Comparison of ENCODE assay signal across 1 cellular context in genomic region chr6:3612341-3613041, GRCh38.
TF ChIP-seq lines count a peak whose summit lies in the region.

No MANE protein-coding gene starts in this region.

TF ChIP-seq in HEK293, 187 proteins besides CTCF, POLR2A, EP300 and RAD21 (continued from another document and continues in another):
- TF ChIP-seq, protein P1, sequence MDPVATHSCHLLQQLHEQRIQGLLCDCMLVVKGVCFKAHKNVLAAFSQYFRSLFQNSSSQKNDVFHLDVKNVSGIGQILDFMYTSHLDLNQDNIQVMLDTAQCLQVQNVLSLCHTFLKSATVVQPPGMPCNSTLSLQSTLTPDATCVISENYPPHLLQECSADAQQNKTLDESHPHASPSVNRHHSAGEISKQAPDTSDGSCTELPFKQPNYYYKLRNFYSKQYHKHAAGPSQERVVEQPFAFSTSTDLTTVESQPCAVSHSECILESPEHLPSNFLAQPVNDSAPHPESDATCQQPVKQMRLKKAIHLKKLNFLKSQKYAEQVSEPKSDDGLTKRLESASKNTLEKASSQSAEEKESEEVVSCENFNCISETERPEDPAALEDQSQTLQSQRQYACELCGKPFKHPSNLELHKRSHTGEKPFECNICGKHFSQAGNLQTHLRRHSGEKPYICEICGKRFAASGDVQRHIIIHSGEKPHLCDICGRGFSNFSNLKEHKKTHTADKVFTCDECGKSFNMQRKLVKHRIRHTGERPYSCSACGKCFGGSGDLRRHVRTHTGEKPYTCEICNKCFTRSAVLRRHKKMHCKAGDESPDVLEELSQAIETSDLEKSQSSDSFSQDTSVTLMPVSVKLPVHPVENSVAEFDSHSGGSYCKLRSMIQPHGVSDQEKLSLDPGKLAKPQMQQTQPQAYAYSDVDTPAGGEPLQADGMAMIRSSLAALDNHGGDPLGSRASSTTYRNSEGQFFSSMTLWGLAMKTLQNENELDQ (tag by site-specific recombination; IDR thresholded peaks at IDR 0.05; ENCODE audit: low read depth), result no peak
- TF ChIP-seq ZFP37 (tag by site-specific recombination; IDR thresholded peaks at IDR 0.05) (no peak), RBAK (tag by site-specific recombination; IDR thresholded peaks at IDR 0.05) (no peak), ZSCAN30 (tag by site-specific recombination; IDR thresholded peaks at IDR 0.05) (peak; percentile 39; the same call in 1 of the 2 replicates), SALL2 (tag by site-specific recombination; IDR thresholded peaks at IDR 0.05; ENCODE audit: borderline replicate concordance) (no peak), ZNF324 (tag by site-specific recombination; IDR thresholded peaks at IDR 0.05) (peak; percentile 86), ZNF426 (tag by site-specific recombination; IDR thresholded peaks at IDR 0.05) (0 out of 2 replicates have a peak, but pooled peaks have one; percentile 9), ZNF747 (tag by site-specific recombination; IDR thresholded peaks at IDR 0.05) (no peak), ZNF18 (tag by site-specific recombination; IDR thresholded peaks at IDR 0.05) (peak; percentile 76; the same call in 1 of the 2 replicates), KLF7 (tag by site-specific recombination; IDR thresholded peaks at IDR 0.05; ENCODE audit: borderline replicate concordance) (peak; percentile 66; the same call in 1 of the 2 replicates), IKZF3 (tag by site-specific recombination; IDR thresholded peaks at IDR 0.05) (peak; percentile 87), ZSCAN16 (tag by site-specific recombination; IDR thresholded peaks at IDR 0.05) (no peak), ZBTB1 (tag by site-specific recombination; IDR thresholded peaks at IDR 0.05) (no peak), ZNF16 (tag by site-specific recombination; IDR thresholded peaks at IDR 0.05; ENCODE audit: low read depth) (no peak), ZNF561 (tag by site-specific recombination; IDR thresholded peaks at IDR 0.05; ENCODE audit: borderline replicate concordance) (peak; percentile 89), ZBTB48 (tag by site-specific recombination; IDR thresholded peaks at IDR 0.05) (no peak), ZNF626 (tag by site-specific recombination; IDR thresholded peaks at IDR 0.05) (no peak), ZNF302 (tag by site-specific recombination; IDR thresholded peaks at IDR 0.05; ENCODE audit: low read depth) (no peak), ZNF501 (tag by site-specific recombination; IDR thresholded peaks at IDR 0.05) (no peak), ZNF580 (tag by site-specific recombination; IDR thresholded peaks at IDR 0.05) (peak; percentile 87), ZBTB8A (tag by site-specific recombination; IDR thresholded peaks at IDR 0.05) (peak; percentile 66), ZNF664 (tag by site-specific recombination; IDR thresholded peaks at IDR 0.05) (no peak), ZNF146 (tag by site-specific recombination; IDR thresholded peaks at IDR 0.05) (peak; percentile 11; the same call in 1 of the 2 replicates), ZNF248 (tag by site-specific recombination; IDR thresholded peaks at IDR 0.05) (no peak), MZF1 (tag by site-specific recombination; IDR thresholded peaks at IDR 0.05; ENCODE audit: borderline replicate concordance) (0 out of 2 replicates have a peak, but pooled peaks have one; percentile 53), ZNF211 (tag by site-specific recombination; IDR thresholded peaks at IDR 0.05; ENCODE audit: low read depth) (no peak), ELK4 (IDR thresholded peaks at IDR 0.05; ENCODE audit: borderline replicate concordance, low read depth, low read length) (no peak), ZNF555 (tag by site-specific recombination; conservative IDR thresholded peaks at IDR 0.05) (no peak), BCL6B (tag by site-specific recombination; IDR thresholded peaks at IDR 0.05) (peak; percentile 70), ZNF623 (tag by site-specific recombination; IDR thresholded peaks at IDR 0.05) (peak; percentile 36), HOXA7 (CRISPR knock-in tag; IDR thresholded peaks at IDR 0.05; ENCODE audit: borderline replicate concordance) (no peak), ZNF76 (tag by site-specific recombination; IDR thresholded peaks at IDR 0.05; ENCODE audit: borderline replicate concordance, low read depth) (peak; percentile 21; the same call in 1 of the 2 replicates), KLF1 (tag by site-specific recombination; IDR thresholded peaks at IDR 0.05) (no peak), REPIN1 (tag by site-specific recombination; IDR thresholded peaks at IDR 0.05; ENCODE audit: low read depth) (peak; percentile 59; the same call in 1 of the 2 replicates), ZNF394 (tag by site-specific recombination; IDR thresholded peaks at IDR 0.05; ENCODE audit: borderline replicate concordance) (peak; percentile 68), ZNF132 (tag by site-specific recombination; IDR thresholded peaks at IDR 0.05; ENCODE audit: borderline replicate concordance) (no peak), ZNF37A (tag by site-specific recombination; IDR thresholded peaks at IDR 0.05) (no peak), ZNF768 (tag by site-specific recombination; IDR thresholded peaks at IDR 0.05) (no peak), ZFP41 (tag by site-specific recombination; IDR thresholded peaks at IDR 0.05; ENCODE audit: borderline replicate concordance) (no peak), ZNF174 (tag by site-specific recombination; IDR thresholded peaks at IDR 0.05) (no peak), INSM2 (tag by site-specific recombination; IDR thresholded peaks at IDR 0.05) (peak; percentile 89), PRDM1 (tag by site-specific recombination; IDR thresholded peaks at IDR 0.05) (no peak), ZBTB21 (tag by site-specific recombination; IDR thresholded peaks at IDR 0.05) (peak; percentile 52; the same call in 1 of the 2 replicates), TCF7L2 (IDR thresholded peaks at IDR 0.05; ENCODE audit: borderline replicate concordance, low read depth, low read length) (no peak), ZNF292 (tag by site-specific recombination; IDR thresholded peaks at IDR 0.05; ENCODE audit: borderline replicate concordance, low read depth) (no peak), ZNF138 (tag by site-specific recombination; IDR thresholded peaks at IDR 0.05; ENCODE audit: borderline replicate concordance) (no peak), ZNF529 (tag by site-specific recombination; IDR thresholded peaks at IDR 0.05; ENCODE audit: insufficient replicate concordance) (no peak), ZNF416 (tag by site-specific recombination; IDR thresholded peaks at IDR 0.05) (no peak), ZNF660 (tag by site-specific recombination; IDR thresholded peaks at IDR 0.05) (no peak)
- TF ChIP-seq, protein P2, sequence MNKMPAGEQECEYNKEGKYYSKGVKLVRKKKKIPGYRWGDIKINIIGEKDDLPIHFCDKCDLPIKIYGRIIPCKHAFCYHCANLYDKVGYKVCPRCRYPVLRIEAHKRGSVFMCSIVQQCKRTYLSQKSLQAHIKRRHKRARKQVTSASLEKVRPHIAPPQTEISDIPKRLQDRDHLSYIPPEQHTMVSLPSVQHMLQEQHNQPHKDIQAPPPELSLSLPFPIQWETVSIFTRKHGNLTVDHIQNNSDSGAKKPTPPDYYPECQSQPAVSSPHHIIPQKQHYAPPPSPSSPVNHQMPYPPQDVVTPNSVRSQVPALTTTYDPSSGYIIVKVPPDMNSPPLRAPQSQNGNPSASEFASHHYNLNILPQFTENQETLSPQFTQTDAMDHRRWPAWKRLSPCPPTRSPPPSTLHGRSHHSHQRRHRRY (tag by site-specific recombination; IDR thresholded peaks at IDR 0.05), result no peak
- TF ChIP-seq, protein P3, sequence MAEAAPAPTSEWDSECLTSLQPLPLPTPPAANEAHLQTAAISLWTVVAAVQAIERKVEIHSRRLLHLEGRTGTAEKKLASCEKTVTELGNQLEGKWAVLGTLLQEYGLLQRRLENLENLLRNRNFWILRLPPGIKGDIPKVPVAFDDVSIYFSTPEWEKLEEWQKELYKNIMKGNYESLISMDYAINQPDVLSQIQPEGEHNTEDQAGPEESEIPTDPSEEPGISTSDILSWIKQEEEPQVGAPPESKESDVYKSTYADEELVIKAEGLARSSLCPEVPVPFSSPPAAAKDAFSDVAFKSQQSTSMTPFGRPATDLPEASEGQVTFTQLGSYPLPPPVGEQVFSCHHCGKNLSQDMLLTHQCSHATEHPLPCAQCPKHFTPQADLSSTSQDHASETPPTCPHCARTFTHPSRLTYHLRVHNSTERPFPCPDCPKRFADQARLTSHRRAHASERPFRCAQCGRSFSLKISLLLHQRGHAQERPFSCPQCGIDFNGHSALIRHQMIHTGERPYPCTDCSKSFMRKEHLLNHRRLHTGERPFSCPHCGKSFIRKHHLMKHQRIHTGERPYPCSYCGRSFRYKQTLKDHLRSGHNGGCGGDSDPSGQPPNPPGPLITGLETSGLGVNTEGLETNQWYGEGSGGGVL (tag by site-specific recombination; IDR thresholded peaks at IDR 0.05), result peak; percentile 51; the same call in 1 of the 2 replicates
- TF ChIP-seq, protein P4, sequence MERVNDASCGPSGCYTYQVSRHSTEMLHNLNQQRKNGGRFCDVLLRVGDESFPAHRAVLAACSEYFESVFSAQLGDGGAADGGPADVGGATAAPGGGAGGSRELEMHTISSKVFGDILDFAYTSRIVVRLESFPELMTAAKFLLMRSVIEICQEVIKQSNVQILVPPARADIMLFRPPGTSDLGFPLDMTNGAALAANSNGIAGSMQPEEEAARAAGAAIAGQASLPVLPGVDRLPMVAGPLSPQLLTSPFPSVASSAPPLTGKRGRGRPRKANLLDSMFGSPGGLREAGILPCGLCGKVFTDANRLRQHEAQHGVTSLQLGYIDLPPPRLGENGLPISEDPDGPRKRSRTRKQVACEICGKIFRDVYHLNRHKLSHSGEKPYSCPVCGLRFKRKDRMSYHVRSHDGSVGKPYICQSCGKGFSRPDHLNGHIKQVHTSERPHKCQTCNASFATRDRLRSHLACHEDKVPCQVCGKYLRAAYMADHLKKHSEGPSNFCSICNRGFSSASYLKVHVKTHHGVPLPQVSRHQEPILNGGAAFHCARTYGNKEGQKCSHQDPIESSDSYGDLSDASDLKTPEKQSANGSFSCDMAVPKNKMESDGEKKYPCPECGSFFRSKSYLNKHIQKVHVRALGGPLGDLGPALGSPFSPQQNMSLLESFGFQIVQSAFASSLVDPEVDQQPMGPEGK (tag by site-specific recombination; IDR thresholded peaks at IDR 0.05), result peak; percentile 59
- TF ChIP-seq, protein P5, sequence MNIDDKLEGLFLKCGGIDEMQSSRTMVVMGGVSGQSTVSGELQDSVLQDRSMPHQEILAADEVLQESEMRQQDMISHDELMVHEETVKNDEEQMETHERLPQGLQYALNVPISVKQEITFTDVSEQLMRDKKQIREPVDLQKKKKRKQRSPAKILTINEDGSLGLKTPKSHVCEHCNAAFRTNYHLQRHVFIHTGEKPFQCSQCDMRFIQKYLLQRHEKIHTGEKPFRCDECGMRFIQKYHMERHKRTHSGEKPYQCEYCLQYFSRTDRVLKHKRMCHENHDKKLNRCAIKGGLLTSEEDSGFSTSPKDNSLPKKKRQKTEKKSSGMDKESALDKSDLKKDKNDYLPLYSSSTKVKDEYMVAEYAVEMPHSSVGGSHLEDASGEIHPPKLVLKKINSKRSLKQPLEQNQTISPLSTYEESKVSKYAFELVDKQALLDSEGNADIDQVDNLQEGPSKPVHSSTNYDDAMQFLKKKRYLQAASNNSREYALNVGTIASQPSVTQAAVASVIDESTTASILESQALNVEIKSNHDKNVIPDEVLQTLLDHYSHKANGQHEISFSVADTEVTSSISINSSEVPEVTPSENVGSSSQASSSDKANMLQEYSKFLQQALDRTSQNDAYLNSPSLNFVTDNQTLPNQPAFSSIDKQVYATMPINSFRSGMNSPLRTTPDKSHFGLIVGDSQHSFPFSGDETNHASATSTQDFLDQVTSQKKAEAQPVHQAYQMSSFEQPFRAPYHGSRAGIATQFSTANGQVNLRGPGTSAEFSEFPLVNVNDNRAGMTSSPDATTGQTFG (tag by site-specific recombination; IDR thresholded peaks at IDR 0.05; ENCODE audit: borderline replicate concordance), result no peak
